Comparison of ENCODE assay signal across 13 cellular contexts in the genomic region with DNA sequence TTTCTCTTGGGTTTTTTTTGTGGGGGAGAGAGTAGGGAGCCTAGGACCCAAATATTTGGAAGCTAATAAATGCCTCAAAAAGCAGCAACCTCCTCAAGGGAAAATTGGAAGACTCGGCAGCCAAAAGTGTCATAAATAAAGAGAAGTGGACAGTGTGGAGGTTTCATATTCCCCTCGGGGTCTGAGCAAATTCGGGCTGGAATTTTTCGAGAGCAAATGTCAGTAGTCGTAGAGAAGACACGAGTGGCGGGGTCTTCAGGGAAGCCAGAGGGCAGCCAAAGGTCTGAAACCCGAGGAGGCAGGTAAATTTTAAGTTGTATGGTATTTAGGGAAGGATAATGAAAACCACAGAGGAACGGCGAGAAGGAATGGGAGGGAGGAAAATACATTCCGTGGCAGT. TPM values are rescaled to one million over a fixed set of nuclear protein-coding genes. Genes with fewer than 3 reads are reported as not detected.
A peak's percentile ranks its signal among the peaks of the same experiment; 100 is the strongest.
DNase-seq lines count a peak whose midpoint lies in the region; ATAC-seq and TF ChIP-seq lines count a peak whose summit lies in the region.
"Had no signal": no experiment of that assay in that cellular context is flagged by ENCODE, and none has a peak within 500 bp of the region (broad histone marks: within the 10 kb centered on the region; RNA-seq: fewer than 3 reads in every experiment).

No MANE protein-coding gene starts in this region.

- intact Hi-C loops in activated CD4-positive, alpha-beta T cell treated with anti-CD3 and anti-CD28 coated beads, Interleukin-2, amount 10 ng/mL, durations not matched to agents 24 days and 14 days (cut with micrococcal nuclease) = loop anchor here (1.0 kb wide), 1 partner anchor 10 kb away; no protein-coding TSS in a partner anchor
- intact Hi-C loops in activated T-helper 1 cell treated with anti-CD3 and anti-CD28 coated beads, Interleukin-12 subunit alpha, Interleukin-12 subunit beta, Interleukin-2, Interleukin-4 antibody, amounts not matched to agents 30 ng/mL and 10 ng/mL and 1 ng/mL, durations not matched to agents 14 hours and 24 hours and 36 hours (cut with micrococcal nuclease) = no loop called here

- H3K4me1 Mint-ChIP-seq in activated CD4-positive, alpha-beta T cell treated with anti-CD3 and anti-CD28 coated beads, Interleukin-2, amount 10 ng/mL, durations not matched to agents 24 days and 14 days = peaks cover 93% of the 10 kb centered on the region
- H3K4me1 Mint-ChIP-seq in activated T-helper 1 cell treated with anti-CD3 and anti-CD28 coated beads, Interleukin-12 subunit alpha, Interleukin-12 subunit beta, Interleukin-2, Interleukin-4 antibody, amounts not matched to agents 30 ng/mL and 10 ng/mL and 1 ng/mL, durations not matched to agents 14 hours and 24 hours and 36 hours (ENCODE audit: low read depth) = peaks cover 98% of the 10 kb centered on the region

- ATAC-seq in HG03432 (IDR thresholded peaks at IDR 0.05; ENCODE audit: unreplicated experiment) = no peak

- no peak overlapping the region; the same call in 1 of the 2 replicates for H3K4me3 ChIP-seq in iPS-20b (ENCODE audit: low read length)
- H3K4me3 ChIP-seq in suprapubic skin = peak overlapping the region; percentile 33

- H3K27ac ChIP-seq in iPS-20b (ENCODE audit: low read length) (no peak overlapping the region), suprapubic skin (peak overlapping the region; percentile 91)
- H3K27ac ChIP-seq: tibial artery had no signal

- peak; percentile 59 for DNase-seq in activated CD4-positive, alpha-beta T cell treated with anti-CD3 and anti-CD28 coated beads, Interleukin-2, amount 10 ng/mL, durations not matched to agents 24 days and 14 days
- no peak for DNase-seq in activated CD4-positive, alpha-beta T cell treated with anti-CD3 and anti-CD28 coated beads for 1 hour
- no peak for DNase-seq in activated T-helper 1 cell treated with anti-CD3 and anti-CD28 coated beads, Interleukin-12 subunit alpha, Interleukin-12 subunit beta, Interleukin-2, Interleukin-4 antibody, amounts not matched to agents 30 ng/mL and 10 ng/mL and 1 ng/mL, durations not matched to agents 14 hours and 24 hours and 36 hours (ENCODE audit: low spot score)
- DNase-seq in suprapubic skin (ENCODE audit: low spot score in 2 of 2) (no peak), NCI-H2081 (lab: John Stamatoyannopoulos, UW) (no peak), superior temporal gyrus (ENCODE audit: extremely low spot score) (no peak)
- DNase-seq: ACHN, DMS 273 treated with DMSO at 0.1 percent for 48 hours, NCI-H2107, retina had no signal

- no peaks in the 10 kb centered on the region for H3K27me3 Mint-ChIP-seq in activated CD4-positive, alpha-beta T cell treated with anti-CD3 and anti-CD28 coated beads, Interleukin-2, amount 10 ng/mL, durations not matched to agents 24 days and 14 days
- no peaks in the 10 kb centered on the region for H3K27me3 Mint-ChIP-seq in activated T-helper 1 cell treated with anti-CD3 and anti-CD28 coated beads, Interleukin-12 subunit alpha, Interleukin-12 subunit beta, Interleukin-2, Interleukin-4 antibody, amounts not matched to agents 30 ng/mL and 10 ng/mL and 1 ng/mL, durations not matched to agents 14 hours and 24 hours and 36 hours (ENCODE audit: insufficient read depth)

- 11% methylated on average over 11 of the region's 11 CpGs for WGBS in suprapubic skin

- TF ChIP-seq POLR2A in suprapubic skin (IDR thresholded peaks at IDR 0.05) = no peak

- peaks cover 9% of the 10 kb centered on the region; the same call in 1 of the 2 replicates for H3K36me3 ChIP-seq in iPS-20b (ENCODE audit: insufficient read depth, low read depth, low read length)
- no peaks in the 10 kb centered on the region for H3K36me3 ChIP-seq in suprapubic skin
- H3K36me3 ChIP-seq: tibial artery had no signal

- H3K4me3 Mint-ChIP-seq in activated CD4-positive, alpha-beta T cell treated with anti-CD3 and anti-CD28 coated beads, Interleukin-2, amount 10 ng/mL, durations not matched to agents 24 days and 14 days = peak overlapping the region; percentile 91
- H3K4me3 Mint-ChIP-seq in activated T-helper 1 cell treated with anti-CD3 and anti-CD28 coated beads, Interleukin-12 subunit alpha, Interleukin-12 subunit beta, Interleukin-2, Interleukin-4 antibody, amounts not matched to agents 30 ng/mL and 10 ng/mL and 1 ng/mL, durations not matched to agents 14 hours and 24 hours and 36 hours = peak overlapping the region; percentile 99

- no peak for TF ChIP-seq EP300 in suprapubic skin (IDR thresholded peaks at IDR 0.05)

- peak overlapping the region; percentile 47; the same call in 1 of the 2 replicates for H3K9ac ChIP-seq in iPS-20b (ENCODE audit: low read depth, low read length)

- H3K4me1 ChIP-seq in iPS-20b (ENCODE audit: insufficient read depth, low read length) (peaks cover 57% of the 10 kb centered on the region), suprapubic skin (peaks cover 75% of the 10 kb centered on the region)

- TF ChIP-seq CTCF in suprapubic skin (IDR thresholded peaks at IDR 0.05) = no peak

- H3K9me3 Mint-ChIP-seq in activated CD4-positive, alpha-beta T cell treated with anti-CD3 and anti-CD28 coated beads, Interleukin-2, amount 10 ng/mL, durations not matched to agents 24 days and 14 days = no peaks in the 10 kb centered on the region
- no peaks in the 10 kb centered on the region for H3K9me3 Mint-ChIP-seq in activated T-helper 1 cell treated with anti-CD3 and anti-CD28 coated beads, Interleukin-12 subunit alpha, Interleukin-12 subunit beta, Interleukin-2, Interleukin-4 antibody, amounts not matched to agents 30 ng/mL and 10 ng/mL and 1 ng/mL, durations not matched to agents 14 hours and 24 hours and 36 hours

- H3K27me3 ChIP-seq in iPS-20b (ENCODE audit: insufficient read depth, low read length) (no peaks in the 10 kb centered on the region), suprapubic skin (peaks cover 6% of the 10 kb centered on the region)

- H3K27ac Mint-ChIP-seq in activated CD4-positive, alpha-beta T cell treated with anti-CD3 and anti-CD28 coated beads, Interleukin-2, amount 10 ng/mL, durations not matched to agents 24 days and 14 days = peak overlapping the region; percentile 99
- peak overlapping the region; percentile 100 for H3K27ac Mint-ChIP-seq in activated T-helper 1 cell treated with anti-CD3 and anti-CD28 coated beads, Interleukin-12 subunit alpha, Interleukin-12 subunit beta, Interleukin-2, Interleukin-4 antibody, amounts not matched to agents 30 ng/mL and 10 ng/mL and 1 ng/mL, durations not matched to agents 14 hours and 24 hours and 36 hours

- peaks cover 50% of the 10 kb centered on the region for H3K36me3 Mint-ChIP-seq in activated CD4-positive, alpha-beta T cell treated with anti-CD3 and anti-CD28 coated beads, Interleukin-2, amount 10 ng/mL, durations not matched to agents 24 days and 14 days (ENCODE audit: low read depth)
- peaks cover 33% of the 10 kb centered on the region for H3K36me3 Mint-ChIP-seq in activated T-helper 1 cell treated with anti-CD3 and anti-CD28 coated beads, Interleukin-12 subunit alpha, Interleukin-12 subunit beta, Interleukin-2, Interleukin-4 antibody, amounts not matched to agents 30 ng/mL and 10 ng/mL and 1 ng/mL, durations not matched to agents 14 hours and 24 hours and 36 hours (ENCODE audit: low read depth)

- H3K9me3 ChIP-seq in iPS-20b (ENCODE audit: insufficient read depth, low read depth, low read length) (no peaks in the 10 kb centered on the region), suprapubic skin (no peaks in the 10 kb centered on the region)
- H3K9me3 ChIP-seq: tibial artery had no signal

RNA-seq across cellular contexts. Expression of gene BCL11B, which starts 13.1 kb away (rescaled TPM):
- 48.2 and 48.5 TPM in 2 replicates for total RNA-seq in activated CD4-positive, alpha-beta T cell treated with anti-CD3 and anti-CD28 coated beads, Interleukin-2, amount 10 ng/mL, durations not matched to agents 24 days and 14 days
- 43.5 and 45.4 TPM in 2 replicates for total RNA-seq in activated T-helper 1 cell treated with anti-CD3 and anti-CD28 coated beads, Interleukin-12 subunit alpha, Interleukin-12 subunit beta, Interleukin-2, Interleukin-4 antibody, amounts not matched to agents 30 ng/mL and 10 ng/mL and 1 ng/mL, durations not matched to agents 14 hours and 24 hours and 36 hours
- total RNA-seq in suprapubic skin = 10 to 100 TPM; 35.9 to 53.8 (median 47.5) TPM
